20 cellular contexts compared by ENCODE assay signal in the genomic region with DNA sequence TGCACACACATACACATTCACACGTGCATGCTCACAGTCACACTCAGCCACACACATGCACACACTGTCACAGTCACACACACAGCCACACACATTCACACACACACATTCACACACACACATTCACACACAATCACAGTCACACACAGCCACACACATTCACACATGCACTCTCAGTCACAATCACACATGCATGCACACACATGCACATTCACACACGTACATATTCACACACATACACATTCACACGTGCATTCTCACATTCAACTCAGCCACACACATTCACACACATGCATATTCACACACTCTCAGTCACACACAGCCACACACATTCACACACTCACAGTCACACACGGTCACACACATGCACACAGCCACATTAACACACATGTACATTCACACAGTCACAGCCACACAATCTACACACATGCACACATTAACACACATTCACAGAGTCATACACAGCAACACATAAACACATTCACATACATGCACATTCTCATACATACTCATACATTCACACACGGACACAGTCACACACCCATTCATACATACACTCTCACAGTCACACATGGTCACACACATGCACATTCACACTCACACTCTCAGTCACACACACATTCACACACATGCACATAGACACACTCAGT.
DNase-seq lines count a peak whose midpoint lies in the region; ATAC-seq, FAIRE-seq and TF ChIP-seq lines count a peak whose summit lies in the region.
"Had no signal": no experiment of that assay in that cellular context is flagged by ENCODE, and none has a peak within 500 bp of the region (broad histone marks: within the 10 kb centered on the region; RNA-seq: fewer than 3 reads in every experiment).

No MANE protein-coding gene starts in this region.

- no peak overlapping the region for H3K14ac ChIP-seq in neuronal stem cell (ENCODE audit: low read length)

- no peak for ATAC-seq in left lung
- ATAC-seq: CD8-positive, alpha-beta T cell had no signal

- DNase-seq in HEK293T (ENCODE audit: extremely low spot score) (no peak), bronchial epithelial cell (ENCODE audit: low read depth) (no peak), neuronal stem cell (ENCODE audit: low spot score) (no peak), urothelium cell line (ENCODE audit: low spot score) (no peak), Karpas-422 (no peak), progenitor cell of endocrine pancreas (ENCODE audit: low spot score, unreplicated experiment) (no peak), left lung (no peak)
- DNase-seq: Calu3; CD8-positive, alpha-beta T cell; DMS 273 treated with DMSO at 0.1 percent for 48 hours; DMS53; DND-41; EL; GM23248; HCEC 1CT had no signal

- H3K9me3 Mint-ChIP-seq in progenitor cell of endocrine pancreas (ENCODE audit: low read depth), result peaks cover 5% of the 10 kb centered on the region

- no peak overlapping the region for H2BK5ac ChIP-seq in neuronal stem cell (ENCODE audit: low read length)

- peak; percentile 88 for FAIRE-seq in bronchial epithelial cell (lab: Jason Lieb, UNC)
- FAIRE-seq in urothelium cell line (lab: Jason Lieb, UNC), result peak; percentile 70
- FAIRE-seq: GM12892, GM18507, H54 had no signal

- no peak overlapping the region for H3K4me3 ChIP-seq in bronchial epithelial cell (ENCODE audit: low read depth, low read length)
- H3K4me3 ChIP-seq in neuronal stem cell (ENCODE audit: low read length in 2 of 2), result peak overlapping the region in 1 of 2 donors; percentile 9
- no peak overlapping the region for H3K4me3 ChIP-seq in Karpas-422 (ENCODE audit: low read length)
- H3K4me3 ChIP-seq in left lung, result no peak overlapping the region
- H3K4me3 ChIP-seq: BLaER1 treated with 17β-estradiol and CSF1 and Interleukin-3, amounts not matched to agents 10 nM and 100 nM; GM23248 had no signal

- intact Hi-C loops in left lung (cut with DNase I), result no loop called here

- no peak overlapping the region for H3K4me3 Mint-ChIP-seq in progenitor cell of endocrine pancreas (ENCODE audit: low read depth)
- H3K4me3 Mint-ChIP-seq: B cell; CD8-positive, alpha-beta T cell had no signal

- H3K4ac ChIP-seq in neuronal stem cell (ENCODE audit: low read length), result no peak overlapping the region

- H3K27ac Mint-ChIP-seq in progenitor cell of endocrine pancreas, result no peak overlapping the region
- H3K27ac Mint-ChIP-seq: B cell; CD8-positive, alpha-beta T cell had no signal

- H3K27ac ChIP-seq in neuronal stem cell (replicated peaks; ENCODE audit: low read length), result no peak overlapping the region
- H3K27ac ChIP-seq in Karpas-422 (ENCODE audit: low read length), result no peak overlapping the region
- no peak overlapping the region for H3K27ac ChIP-seq in left lung
- H3K27ac ChIP-seq: BLaER1 treated with 17β-estradiol and CSF1 and Interleukin-3, amounts not matched to agents 10 nM and 100 nM; GM23248 had no signal

- WGBS in neuronal stem cell (ENCODE audit: extremely low coverage in 2 of 2, insufficient read length in 2 of 2, insufficient replicate concordance in 1 of 2), 2 donors, result no CpG with 5 or more reads among the region's 5 CpGs

- H3K27me3 Mint-ChIP-seq in progenitor cell of endocrine pancreas, result no peaks in the 10 kb centered on the region
- H3K27me3 Mint-ChIP-seq: B cell had no signal

- no peaks in the 10 kb centered on the region for H3K9me2 ChIP-seq in Karpas-422 (replicated peaks; ENCODE audit: insufficient read depth, low read length)

- H3K4me1 ChIP-seq in neuronal stem cell (ENCODE audit: control insufficient read depth in 2 of 2, insufficient read depth in 1 of 2, low read depth in 1 of 2, low read length in 2 of 2) (peaks cover 0 to under 1% of the 10 kb centered on the region in 2 donors), Karpas-422 (ENCODE audit: low read length) (peaks cover 7% of the 10 kb centered on the region), left lung (no peaks in the 10 kb centered on the region)

- no peak overlapping the region for H2AK5ac ChIP-seq in neuronal stem cell (ENCODE audit: low read depth, low read length)

- H3K36me3 ChIP-seq in bronchial epithelial cell (ENCODE audit: control insufficient read depth, insufficient read depth, low read length) (no peaks in the 10 kb centered on the region), neuronal stem cell (replicated peaks in 1 of 2; ENCODE audit: control insufficient read depth in 2 of 2, insufficient read depth in 2 of 2, low read length in 2 of 2) (peaks cover 0 to 2% of the 10 kb centered on the region in 2 donors), Karpas-422 (ENCODE audit: insufficient read depth, low read length) (no peaks in the 10 kb centered on the region; the same call in 1 of the 2 replicates), left lung (no peaks in the 10 kb centered on the region)
- H3K36me3 ChIP-seq: BLaER1 treated with 17β-estradiol and CSF1 and Interleukin-3, amounts not matched to agents 10 nM and 100 nM had no signal

- H2BK12ac ChIP-seq in neuronal stem cell (ENCODE audit: low read length), result no peak overlapping the region

- peak overlapping the region; percentile 69 for H4K91ac ChIP-seq in neuronal stem cell (ENCODE audit: low read depth, low read length, poor library complexity)

- no peaks in the 10 kb centered on the region for H3K79me1 ChIP-seq in neuronal stem cell (ENCODE audit: low read depth, low read length)

- H3K79me2 ChIP-seq in Karpas-422 (ENCODE audit: low read length), result no peaks in the 10 kb centered on the region

- peak overlapping the region; percentile 6 for H3K23ac ChIP-seq in neuronal stem cell (ENCODE audit: low read depth, low read length, poor library complexity)

- H3K4me1 Mint-ChIP-seq in progenitor cell of endocrine pancreas (ENCODE audit: low read depth), result no peaks in the 10 kb centered on the region
- H3K4me1 Mint-ChIP-seq: B cell had no signal

- H4K20me1 ChIP-seq in Karpas-422 (ENCODE audit: insufficient read depth, low read depth, low read length), result no peaks in the 10 kb centered on the region

- H3K27me3 ChIP-seq in bronchial epithelial cell (ENCODE audit: control insufficient read depth, insufficient read depth, low read length) (no peaks in the 10 kb centered on the region), neuronal stem cell (ENCODE audit: control insufficient read depth in 3 of 3, insufficient read depth in 3 of 3, low read depth in 1 of 3, low read length in 3 of 3) (no peaks in the 10 kb centered on the region), Karpas-422 (ENCODE audit: low read length) (no peaks in the 10 kb centered on the region), left lung (no peaks in the 10 kb centered on the region)

- no peak overlapping the region for H4K8ac ChIP-seq in neuronal stem cell (ENCODE audit: low read depth, low read length)

- H3K9ac ChIP-seq in neuronal stem cell (ENCODE audit: low read depth, low read length, poor library complexity) (peak overlapping the region; percentile 50), Karpas-422 (ENCODE audit: low read length) (no peak overlapping the region)
- H3K9ac ChIP-seq: BLaER1 treated with 17β-estradiol and CSF1 and Interleukin-3, amounts not matched to agents 10 nM and 100 nM; GM23248 had no signal

- H2BK15ac ChIP-seq in neuronal stem cell (ENCODE audit: low read length), result no peak overlapping the region

- no peak overlapping the region for H3K18ac ChIP-seq in neuronal stem cell (ENCODE audit: low read length)

- no peak overlapping the region for H2BK120ac ChIP-seq in neuronal stem cell (ENCODE audit: low read depth, low read length)

- no peak for TF ChIP-seq CTCF in bronchial epithelial cell (IDR thresholded peaks at IDR 0.05; ENCODE audit: insufficient read depth, low read length, severe bottlenecking)
- TF ChIP-seq CTCF in progenitor cell of endocrine pancreas (IDR thresholded peaks at IDR 0.05; ENCODE audit: unreplicated experiment), result no peak
- TF ChIP-seq CTCF in left lung (IDR thresholded peaks at IDR 0.05), result no peak

- POLR2A ChIA-PET in HEK293T (lab: Yijun Ruan, JAX), result no interaction called here

- no peak overlapping the region for H3K4me2 ChIP-seq in neuronal stem cell (ENCODE audit: insufficient read depth, low read length, poor library complexity, severe bottlenecking)
- H3K4me2 ChIP-seq in Karpas-422 (ENCODE audit: low read depth, low read length, poor library complexity, severe bottlenecking), result no peak overlapping the region
- H3K4me2 ChIP-seq: BLaER1 treated with 17β-estradiol and CSF1 and Interleukin-3, amounts not matched to agents 10 nM and 100 nM had no signal

- H3K9me3 ChIP-seq in neuronal stem cell (replicated peaks in 1 of 2; ENCODE audit: control insufficient read depth in 2 of 2, insufficient read depth in 1 of 2, low read depth in 1 of 2, low read length in 2 of 2) (peaks cover 11 to 17% of the 10 kb centered on the region in 2 donors), Karpas-422 (ENCODE audit: low read length) (no peaks in the 10 kb centered on the region), left lung (peaks cover 0 to 13% of the 10 kb centered on the region in 2 donors)

- H3K36me3 Mint-ChIP-seq in progenitor cell of endocrine pancreas (ENCODE audit: insufficient read depth), result peaks cover 6% of the 10 kb centered on the region
- H3K36me3 Mint-ChIP-seq: CD8-positive, alpha-beta T cell had no signal

- CTCF ChIA-PET in HEK293T (lab: Yijun Ruan, JAX), result no interaction called here

- H2AFZ ChIP-seq in neuronal stem cell (ENCODE audit: low read length) (no peak overlapping the region), Karpas-422 (ENCODE audit: low read length) (no peak overlapping the region)
- H2AFZ ChIP-seq: GM23248 had no signal

TF ChIP-seq in HEK293T, 16 proteins besides CTCF, POLR2A, EP300 and RAD21:
- TF ChIP-seq TARDBP (IDR thresholded peaks at IDR 0.05) (peak; percentile 30; the same call in 1 of the 2 replicates), SP1 (IDR thresholded peaks at IDR 0.05) (no peak)
